15 cellular contexts compared by ENCODE assay signal in genomic region chr17:4549781-4550533, GRCh38. TPM values are rescaled to one million over a fixed set of nuclear protein-coding genes. Genes with fewer than 3 reads are reported as not detected.
DNase-seq lines count a peak whose midpoint lies in the region; ATAC-seq, FAIRE-seq and TF ChIP-seq lines count a peak whose summit lies in the region.
"Had no signal": no experiment of that assay in that cellular context is flagged by ENCODE, and none has a peak within 500 bp of the region (broad histone marks: within the 10 kb centered on the region; RNA-seq: fewer than 3 reads in every experiment).

No MANE protein-coding gene starts in this region.

- TF ChIP-seq CTCF in HEK293 (tag by site-specific recombination; IDR thresholded peaks at IDR 0.05), result no peak
- no peak for TF ChIP-seq CTCF in K562 (IDR thresholded peaks at IDR 0.05 in 2 of 3, conservative IDR thresholded peaks at IDR 0.05 in 1 of 3; ENCODE audit: insufficient read depth in 2 of 3, low read depth in 1 of 3, low read length in 3 of 3)

- DNase-seq in Right ventricle myocardium inferior (ENCODE audit: missing footprints), result peak; percentile 45
- no peak for DNase-seq in cardiac septum (ENCODE audit: low spot score)
- DNase-seq in K562 (ENCODE audit: extremely low read depth in 1 of 4, low spot score in 3 of 4), result no peak
- peak; percentile 65 for DNase-seq in posterior vena cava (ENCODE audit: low spot score)
- no peak for DNase-seq in NCI-H2029 (lab: John Stamatoyannopoulos, UW)
- DNase-seq: 8988T; AML-193; Caco-2; CD8-positive, alpha-beta memory T cell; GM23248; H7 had no signal

- no peak overlapping the region for H3K27ac ChIP-seq in HEK293 (ENCODE audit: extremely low read depth, low read depth, low read length)
- H3K27ac ChIP-seq in K562 (ENCODE audit: extremely low read depth, low read depth, low read length), result no peak overlapping the region
- H3K27ac ChIP-seq: BLaER1, GM23248 had no signal

- POLR2A ChIA-PET in HEK293 (lab: Yijun Ruan, JAX) (interaction anchor here (0.6 to 1.1 kb wide), 3 partner anchors 10 to 1669 kb away, joined by 4 to 6 read pairs (median 5); no protein-coding TSS in a partner anchor), K562 (lab: Yijun Ruan, JAX) (no interaction called here)

- H3K27me3 ChIP-seq in K562 (ENCODE audit: control insufficient read depth in 2 of 2, insufficient read depth in 2 of 2, low read length in 2 of 2), result no peaks in the 10 kb centered on the region
- H3K27me3 ChIP-seq: BLaER1 had no signal

- H3K4me1 ChIP-seq in HEK293 (ENCODE audit: control insufficient read depth, insufficient read depth, low read length) (0 out of 2 replicates have a peak, but pooled peaks cover 3% of the 10 kb centered on the region), K562 (replicated peaks in 1 of 2; ENCODE audit: control insufficient read depth in 2 of 2, insufficient read depth in 2 of 2, low read length in 2 of 2) (peaks cover 0 to 41% of the 10 kb centered on the region in 2 experiments; a peak in 3 of 5 replicates)
- H3K4me1 ChIP-seq: Caco-2 had no signal

- WGBS in K562 (ENCODE audit: insufficient coverage, low coverage, missing lambda C conversion rate), result 93% methylated on average over 7 of the region's 25 CpGs

- H3K36me3 ChIP-seq in HEK293 (ENCODE audit: control insufficient read depth in 2 of 2, insufficient read depth in 1 of 2, low read length in 2 of 2), result peaks cover 39 to 95% of the 10 kb centered on the region in 2 experiments
- peaks cover 87% of the 10 kb centered on the region; the same call in 2 of the 3 replicates for H3K36me3 ChIP-seq in K562 (ENCODE audit: control insufficient read depth, insufficient read depth, low read length)

- in situ Hi-C loops in K562 (cut with MboI), result no loop called here

- intact Hi-C loops in Right ventricle myocardium inferior (cut with DNase I), result no loop called here
- intact Hi-C loops in cardiac septum (cut with DNase I), result no loop called here
- intact Hi-C loops in K562 (cut with micrococcal nuclease), result no loop called here
- intact Hi-C loops in posterior vena cava (cut with DNase I), result no loop called here

- CTCF ChIA-PET in HEK293 (lab: Yijun Ruan, JAX) (interaction anchor here (1.1 to 3.0 kb wide), 3 partner anchors 12 to 129 kb away, joined by 3 to 13 read pairs (median 6); no protein-coding TSS in a partner anchor), K562 (lab: Yijun Ruan, JAX; ENCODE audit: low intra/inter-chr PET ratio) (no interaction called here)

- ATAC-seq in Right ventricle myocardium inferior (no peak), K562 (no peak), GM18907 (IDR thresholded peaks at IDR 0.05; ENCODE audit: unreplicated experiment) (no peak), HG03378 (IDR thresholded peaks at IDR 0.05; ENCODE audit: unreplicated experiment) (no peak)

- no peak for TF ChIP-seq EP300 in K562 (IDR thresholded peaks at IDR 0.05; ENCODE audit: low read length)

- TF ChIP-seq POLR2A in K562 (conservative IDR thresholded peaks at IDR 0.05), result no peak

- no peaks in the 10 kb centered on the region for H3K9me3 ChIP-seq in HEK293 (ENCODE audit: control insufficient read depth, insufficient read depth, low read depth, low read length)
- no peaks in the 10 kb centered on the region for H3K9me3 ChIP-seq in K562 (replicated peaks; ENCODE audit: control insufficient read depth, insufficient read depth, low read depth, low read length)
- H3K9me3 ChIP-seq: BLaER1, Caco-2 had no signal

- no peaks in the 10 kb centered on the region for H3K9me1 ChIP-seq in K562 (ENCODE audit: control insufficient read depth, insufficient read depth, low read length)

- H3K4me2 ChIP-seq in K562 (ENCODE audit: insufficient read depth, low read length), result no peak overlapping the region
- H3K4me2 ChIP-seq: BLaER1 had no signal

- no peak overlapping the region for H2AFZ ChIP-seq in K562 (ENCODE audit: low read depth, low read length)
- H2AFZ ChIP-seq: GM23248 had no signal

- BruUV-seq in K562 (replicated peaks; lab: Mats Ljungman, UMichigan), result no TSS peak

- no peak for TF ChIP-seq RAD21 in K562 (CRISPR knock-in tag; conservative IDR thresholded peaks at IDR 0.05 in 1 of 2, IDR thresholded peaks at IDR 0.05 in 1 of 2)

- H3K9ac ChIP-seq in K562 (ENCODE audit: insufficient read depth in 1 of 2, low read depth in 2 of 2, low read length in 2 of 2), result 0 out of 4 replicates have a peak overlapping the region, but pooled peaks of 1 of the 2 experiments have one; percentile 6
- H3K9ac ChIP-seq: BLaER1, GM23248 had no signal

- FAIRE-seq in K562 (lab: Jason Lieb, UNC), result no peak

- no peak overlapping the region for H3K4me3 ChIP-seq in HEK293 (ENCODE audit: low read depth, low read length)
- H3K4me3 ChIP-seq in K562, result no peak overlapping the region
- H3K4me3 ChIP-seq: BLaER1, GM23248 had no signal

- peaks cover 31% of the 10 kb centered on the region for H3K79me2 ChIP-seq in K562 (ENCODE audit: control insufficient read depth, insufficient read depth, low read length)

- H4K20me1 ChIP-seq in K562 (replicated peaks; ENCODE audit: control insufficient read depth, insufficient read depth, low read length), result no peaks in the 10 kb centered on the region

RNA-seq across cellular contexts. Expression of gene MYBBP1A, which starts 5.2 kb away (rescaled TPM):
- total RNA-seq in Right ventricle myocardium inferior (19.2 TPM), cardiac septum (26.1 TPM), K562 (2014; rRNA removed) (109 and 132 TPM in 2 replicates), K562 (2014; rRNA removed; fragmentation: Illumina TruSeq; extraction: Trizol) (19.8 and 23.3 TPM in 2 replicates), K562 (2015; rRNA removed; fragmentation: Illumina TruSeq; extraction: Trizol) (47.2 and 47.6 TPM in 2 replicates), K562 (2021) (107 and 114 TPM in 2 replicates), posterior vena cava (10 to 100 TPM; 37.9 to 41.0 TPM)
- total RNA-seq in K562 (2011; cell fraction: chromatin; rRNA removed; ENCODE audit: low replicate concordance), result 95.2 and 270 TPM in 2 replicates
- total RNA-seq in K562 (2011; cell fraction: nucleolus; rRNA removed), result 174 and 191 TPM in 2 replicates
- total RNA-seq in K562 (2011; cell fraction: nucleoplasm; rRNA removed), result 98.3 and 111 TPM in 2 replicates
- polyA plus RNA-seq in K562 (2011; rRNA removed) (17.7 and 32.4 TPM in 2 replicates), K562 (2014; fragmentation: Illumina TruSeq; extraction: Trizol) (70.7 and 73.8 TPM in 2 replicates), K562 (2014; fragmentation: Nextera tagmentation; extraction: Ambion mirVana) (1 to 10 TPM; 2.0 to 2.4 TPM), K562 (2014; rRNA removed) (69.7 and 77.2 TPM in 2 replicates)
- polyA plus RNA-seq in K562 (2011; cell fraction: cytosol; rRNA removed), result 16.3 and 33.1 TPM in 2 replicates
- 131 and 209 TPM in 2 replicates for polyA plus RNA-seq in K562 (2011; cell fraction: nucleus; rRNA removed)
- polyA plus RNA-seq in K562 (2012), result 37.2 and 61.4 TPM in 2 replicates
- 23.5 and 30.7 TPM in 2 replicates for polyA minus RNA-seq in K562 (2011; rRNA and poly(A)+ RNA removed)
- 53.6 and 56.5 TPM in 2 replicates for polyA minus RNA-seq in K562 (2011; cell fraction: cytosol; rRNA and poly(A)+ RNA removed)
- 54.6 and 62.6 TPM in 2 replicates for polyA minus RNA-seq in K562 (2011; cell fraction: nucleus; rRNA and poly(A)+ RNA removed)

RNA-seq across cellular contexts. Expression of gene GGT6, which starts 10.4 kb away (rescaled TPM):
- total RNA-seq in Right ventricle myocardium inferior (0.14 TPM), cardiac septum (not detected), K562 (2014; rRNA removed) (not detected in 2 replicates), K562 (2014; rRNA removed; fragmentation: Illumina TruSeq; extraction: Trizol) (not detected in 2 replicates), K562 (2015; rRNA removed; fragmentation: Illumina TruSeq; extraction: Trizol) (not detected in 2 replicates), K562 (2021) (0.09 TPM in 1 of 2 replicates, not detected in the other), posterior vena cava (not detected)
- total RNA-seq in K562 (2011; cell fraction: chromatin; rRNA removed; ENCODE audit: low replicate concordance), result not detected in 2 replicates
- total RNA-seq in K562 (2011; cell fraction: nucleolus; rRNA removed), result not detected in 2 replicates
- not detected in 2 replicates for total RNA-seq in K562 (2011; cell fraction: nucleoplasm; rRNA removed)
- polyA plus RNA-seq in K562 (2011; rRNA removed) (not detected in 2 replicates), K562 (2014; fragmentation: Illumina TruSeq; extraction: Trizol) (not detected in 2 replicates), K562 (2014; fragmentation: Nextera tagmentation; extraction: Ambion mirVana) (not detected), K562 (2014; rRNA removed) (0.42 TPM in 1 of 2 replicates, not detected in the other)
- not detected in 2 replicates for polyA plus RNA-seq in K562 (2011; cell fraction: cytosol; rRNA removed)
- polyA plus RNA-seq in K562 (2011; cell fraction: nucleus; rRNA removed), result not detected in 2 replicates
- not detected in 2 replicates for polyA plus RNA-seq in K562 (2012)
- polyA minus RNA-seq in K562 (2011; rRNA and poly(A)+ RNA removed), result not detected in 2 replicates
- polyA minus RNA-seq in K562 (2011; cell fraction: cytosol; rRNA and poly(A)+ RNA removed), result not detected in 2 replicates
- not detected in 2 replicates for polyA minus RNA-seq in K562 (2011; cell fraction: nucleus; rRNA and poly(A)+ RNA removed)
- total RNA-seq: Caco-2; CD8-positive, alpha-beta memory T cell; GM23248; H7 had no signal
- polyA plus RNA-seq: CD8-positive, alpha-beta memory T cell; GM23248 had no signal

RNA-seq across cellular contexts. Expression of gene SMTNL2, which starts 34.4 kb away (rescaled TPM):
- total RNA-seq in Right ventricle myocardium inferior, result 48.6 TPM
- 8.1 TPM for total RNA-seq in cardiac septum
- not detected in 2 replicates for total RNA-seq in K562 (2011; cell fraction: chromatin; rRNA removed; ENCODE audit: low replicate concordance)
- total RNA-seq in K562 (2011; cell fraction: nucleolus; rRNA removed), result not detected in 2 replicates
- not detected in 2 replicates for total RNA-seq in K562 (2011; cell fraction: nucleoplasm; rRNA removed)
- total RNA-seq in K562 (2014; rRNA removed), result not detected in 2 replicates
- total RNA-seq in K562 (2014; rRNA removed; fragmentation: Illumina TruSeq; extraction: Trizol), result not detected in 2 replicates
- total RNA-seq in K562 (2015; rRNA removed; fragmentation: Illumina TruSeq; extraction: Trizol), result not detected in 2 replicates
- total RNA-seq in K562 (2021), result not detected in 2 replicates
- polyA plus RNA-seq in K562 (2011; rRNA removed), result 0.04 TPM in 1 of 2 replicates, not detected in the other
- polyA plus RNA-seq in K562 (2011; cell fraction: cytosol; rRNA removed), result not detected in 2 replicates
- polyA plus RNA-seq in K562 (2011; cell fraction: nucleus; rRNA removed), result not detected in 2 replicates
- not detected in 2 replicates for polyA plus RNA-seq in K562 (2012)
- not detected in 2 replicates for polyA plus RNA-seq in K562 (2014; fragmentation: Illumina TruSeq; extraction: Trizol)
- polyA plus RNA-seq in K562 (2014; fragmentation: Nextera tagmentation; extraction: Ambion mirVana), result not detected
- not detected in 2 replicates for polyA plus RNA-seq in K562 (2014; rRNA removed)
- polyA minus RNA-seq in K562 (2011; rRNA and poly(A)+ RNA removed), result not detected in 2 replicates
- not detected in 2 replicates for polyA minus RNA-seq in K562 (2011; cell fraction: cytosol; rRNA and poly(A)+ RNA removed)
- polyA minus RNA-seq in K562 (2011; cell fraction: nucleus; rRNA and poly(A)+ RNA removed), result not detected in 2 replicates
- 1 to 10 TPM; 2.0 to 3.0 TPM for total RNA-seq in posterior vena cava
- total RNA-seq: CD8-positive, alpha-beta memory T cell; GM23248 had no signal
- polyA plus RNA-seq: CD8-positive, alpha-beta memory T cell; GM23248 had no signal

RNA-seq across cellular contexts. Expression of gene SPNS2, which starts 51.3 kb away (rescaled TPM):
- total RNA-seq in Right ventricle myocardium inferior (12.4 TPM), cardiac septum (10.3 TPM), K562 (2014; rRNA removed) (not detected in 2 replicates), K562 (2014; rRNA removed; fragmentation: Illumina TruSeq; extraction: Trizol) (not detected in 2 replicates), K562 (2015; rRNA removed; fragmentation: Illumina TruSeq; extraction: Trizol) (not detected in 2 replicates), K562 (2021) (0.07 TPM in 1 of 2 replicates, not detected in the other), posterior vena cava (10 to 100 TPM; 16.2 to 20.9 TPM)
- not detected in 2 replicates for total RNA-seq in K562 (2011; cell fraction: chromatin; rRNA removed; ENCODE audit: low replicate concordance)
- not detected in 2 replicates for total RNA-seq in K562 (2011; cell fraction: nucleolus; rRNA removed)
- not detected in 2 replicates for total RNA-seq in K562 (2011; cell fraction: nucleoplasm; rRNA removed)
- polyA plus RNA-seq in K562 (2011; rRNA removed) (0.06 TPM in 1 of 2 replicates, not detected in the other), K562 (2014; fragmentation: Illumina TruSeq; extraction: Trizol) (not detected in 2 replicates), K562 (2014; fragmentation: Nextera tagmentation; extraction: Ambion mirVana) (not detected), K562 (2014; rRNA removed) (not detected in 2 replicates)
- 0.03 and 0.07 TPM in 2 replicates for polyA plus RNA-seq in K562 (2011; cell fraction: cytosol; rRNA removed)
- polyA plus RNA-seq in K562 (2011; cell fraction: nucleus; rRNA removed), result not detected in 2 replicates
- polyA plus RNA-seq in K562 (2012), result 0.12 and 0.76 TPM in 2 replicates
- not detected in 2 replicates for polyA minus RNA-seq in K562 (2011; rRNA and poly(A)+ RNA removed)
- not detected in 2 replicates for polyA minus RNA-seq in K562 (2011; cell fraction: cytosol; rRNA and poly(A)+ RNA removed)
- not detected in 2 replicates for polyA minus RNA-seq in K562 (2011; cell fraction: nucleus; rRNA and poly(A)+ RNA removed)
- total RNA-seq: GM23248 had no signal

Comparison
In these comparisons a context has a peak if more than half of its experiments do, and no peak if none do; other contexts are left out.
1. DNase-seq: peak in Right ventricle myocardium inferior (single experiment) and posterior vena cava (single experiment); none in cardiac septum (single experiment), K562 (0 of 4) and NCI-H2029 (single experiment).